In genomic region chr10:132455986-132456847, GRCh38 we compare ENCODE assay signal across 21 cellular contexts.
"Had no signal": no experiment of that assay in that cellular context is flagged by ENCODE, and none has a peak within 500 bp of the region (broad histone marks: within the 10 kb centered on the region; RNA-seq: fewer than 3 reads in every experiment).

No MANE protein-coding gene starts in this region.

- H3K27ac Mint-ChIP-seq: activated CD4-positive, alpha-beta T cell treated with anti-CD3 and anti-CD28 coated beads, Interleukin-2, amount 10 ng/mL, durations not matched to agents 24 days and 14 days; activated CD8-positive, alpha-beta T cell treated with anti-CD3 and anti-CD28 coated beads for 36 hours; activated naive CD8-positive, alpha-beta T cell treated with anti-CD3 and anti-CD28 coated beads, Interleukin-2, amount 10 ng/mL, durations not matched to agents 7 days and 5 days; activated T-helper 17 cell treated with anti-CD3 and anti-CD28 coated beads, Interleukin-2, amount 50 U/mL, for 72 hours; mesothelial cell of epicardium; progenitor cell of endocrine pancreas; stimulated activated naive CD8-positive, alpha-beta T cell treated with anti-CD3 and anti-CD28 coated beads, Interleukin-15, amount 100 ng/mL, for 72 hours; T-helper 1 cell treated with Interleukin-12 subunit alpha and Interleukin-12 subunit beta and Interleukin-4 antibody, amounts not matched to agents 30 μg/mL and 1 μg/mL, for 36 hours had no signal

- H3K36me3 ChIP-seq: heart right ventricle, suprapubic skin, vagina had no signal

- ATAC-seq: activated CD8-positive, alpha-beta T cell treated with anti-CD3 and anti-CD28 coated beads for 36 hours; activated T-helper 17 cell treated with anti-CD3 and anti-CD28 coated beads, Interleukin-2, amount 50 U/mL, for 72 hours; body of pancreas; heart right ventricle; stimulated activated naive CD8-positive, alpha-beta T cell treated with anti-CD3 and anti-CD28 coated beads, Interleukin-15, amount 100 ng/mL, for 72 hours had no signal

- H3K4me3 Mint-ChIP-seq: activated CD4-positive, alpha-beta T cell treated with anti-CD3 and anti-CD28 coated beads, Interleukin-2, amount 10 ng/mL, durations not matched to agents 24 days and 14 days; activated CD8-positive, alpha-beta T cell treated with anti-CD3 and anti-CD28 coated beads for 36 hours; activated naive CD8-positive, alpha-beta T cell treated with anti-CD3 and anti-CD28 coated beads, Interleukin-2, amount 10 ng/mL, durations not matched to agents 7 days and 5 days; activated T-helper 17 cell treated with anti-CD3 and anti-CD28 coated beads, Interleukin-2, amount 50 U/mL, for 72 hours; mesothelial cell of epicardium; stimulated activated naive CD8-positive, alpha-beta T cell treated with anti-CD3 and anti-CD28 coated beads, Interleukin-15, amount 100 ng/mL, for 72 hours; T-helper 1 cell treated with Interleukin-12 subunit alpha and Interleukin-12 subunit beta and Interleukin-4 antibody, amounts not matched to agents 30 μg/mL and 1 μg/mL, for 36 hours had no signal

- H3K27me3 Mint-ChIP-seq: activated CD8-positive, alpha-beta T cell treated with anti-CD3 and anti-CD28 coated beads for 36 hours; activated naive CD8-positive, alpha-beta T cell treated with anti-CD3 and anti-CD28 coated beads, Interleukin-2, amount 10 ng/mL, durations not matched to agents 7 days and 5 days; activated T-helper 17 cell treated with anti-CD3 and anti-CD28 coated beads, Interleukin-2, amount 50 U/mL, for 72 hours; stimulated activated naive CD8-positive, alpha-beta T cell treated with anti-CD3 and anti-CD28 coated beads, Interleukin-15, amount 100 ng/mL, for 72 hours had no signal

- H3K36me3 Mint-ChIP-seq: activated naive CD8-positive, alpha-beta T cell treated with anti-CD3 and anti-CD28 coated beads, Interleukin-2, amount 10 ng/mL, durations not matched to agents 7 days and 5 days; mesothelial cell of epicardium had no signal

- H3K4me3 ChIP-seq: body of pancreas, coronary artery, heart right ventricle, lung, skin epidermis, suprapubic skin, vagina had no signal

- H3K4me1 Mint-ChIP-seq: activated T-helper 17 cell treated with anti-CD3 and anti-CD28 coated beads, Interleukin-2, amount 50 U/mL, for 72 hours had no signal

- H3K9me3 ChIP-seq: body of pancreas, heart right ventricle, suprapubic skin, vagina had no signal

- H3K27ac ChIP-seq: body of pancreas, coronary artery, heart right ventricle, skin epidermis, suprapubic skin, vagina had no signal

- H3K9me3 Mint-ChIP-seq: activated CD4-positive, alpha-beta T cell treated with anti-CD3 and anti-CD28 coated beads, Interleukin-2, amount 10 ng/mL, durations not matched to agents 24 days and 14 days; activated CD8-positive, alpha-beta T cell treated with anti-CD3 and anti-CD28 coated beads for 36 hours; activated naive CD8-positive, alpha-beta T cell treated with anti-CD3 and anti-CD28 coated beads, Interleukin-2, amount 10 ng/mL, durations not matched to agents 7 days and 5 days; activated T-helper 17 cell treated with anti-CD3 and anti-CD28 coated beads, Interleukin-2, amount 50 U/mL, for 72 hours; mesothelial cell of epicardium; stimulated activated naive CD8-positive, alpha-beta T cell treated with anti-CD3 and anti-CD28 coated beads, Interleukin-15, amount 100 ng/mL, for 72 hours; T-helper 1 cell treated with Interleukin-12 subunit alpha and Interleukin-12 subunit beta and Interleukin-4 antibody, amounts not matched to agents 30 μg/mL and 1 μg/mL, for 36 hours had no signal

- DNase-seq: activated CD4-positive, alpha-beta T cell treated with anti-CD3 and anti-CD28 coated beads, Interleukin-2, amount 10 ng/mL, durations not matched to agents 24 days and 14 days; activated CD8-positive, alpha-beta T cell treated with anti-CD3 and anti-CD28 coated beads for 36 hours; activated naive CD4-positive, alpha-beta T cell; activated naive CD8-positive, alpha-beta T cell treated with anti-CD3 and anti-CD28 coated beads, Interleukin-2, amount 10 ng/mL, durations not matched to agents 7 days and 5 days; activated T-cell treated with anti-CD3 and anti-CD28 coated beads, Interleukin-2, amount 50 U/mL, for 1 hour; amygdala; kidney glomerular epithelial cell; stimulated activated CD4-positive, alpha-beta T cell treated with anti-CD3 and anti-CD28 coated beads, Interleukin-4, amount 100 ng/mL, for 1 hour; stimulated activated naive CD8-positive, alpha-beta T cell treated with anti-CD3 and anti-CD28 coated beads, Interleukin-15, amount 100 ng/mL, for 72 hours; trophoblast cell had no signal

- H3K27me3 ChIP-seq: body of pancreas, vagina had no signal
